Comparison of ENCODE assay signal across 5 cellular contexts in genomic region chr16:32261526-32261925, GRCh38. TPM values are rescaled to one million over a fixed set of nuclear protein-coding genes. Genes with fewer than 3 reads are reported as not detected.
"Had no signal": no experiment of that assay in that cellular context is flagged by ENCODE, and none has a peak within 500 bp of the region (broad histone marks: within the 10 kb centered on the region; RNA-seq: fewer than 3 reads in every experiment).

No MANE protein-coding gene starts in this region.

RNA-seq across cellular contexts. Expression of gene TP53TG3D, which starts 8.4 kb away (rescaled TPM):
- total RNA-seq: HT-29, MCF 10A, OCI-LY7, PC-3, SJSA1 had no signal
